ENCODE assay signal across 13 cellular contexts in genomic region chr9:70085241-70085640, GRCh38. TPM values are rescaled to one million over a fixed set of nuclear protein-coding genes. Genes with fewer than 3 reads are reported as not detected.
DNase-seq lines count a peak whose midpoint lies in the region; ATAC-seq and TF ChIP-seq lines count a peak whose summit lies in the region.
"Had no signal": no experiment of that assay in that cellular context is flagged by ENCODE, and none has a peak within 500 bp of the region (broad histone marks: within the 10 kb centered on the region; RNA-seq: fewer than 3 reads in every experiment).

No MANE protein-coding gene starts in this region.

- intact Hi-C loops in A673 (cut with micrococcal nuclease; ENCODE audit: unreplicated experiment) = no loop called here

- DNase-seq in A673 (ENCODE audit: low spot score) (peak; percentile 22), HT1080 (ENCODE audit: low read depth) (peak; percentile 20), WTC11 (ENCODE audit: low spot score) (no peak), iPS DF 6.9 (ENCODE audit: low read depth, low spot score) (peak; percentile 16), T-helper 17 cell (no peak)
- DNase-seq in activated CD4-positive, alpha-beta T cell treated with anti-CD3 and anti-CD28 coated beads, Interleukin-2, amount 50 U/mL, for 48 hours = no peak
- DNase-seq in CD8-positive, alpha-beta memory T cell = no peak
- DNase-seq: activated CD4-positive, alpha-beta T cell treated with anti-CD3 and anti-CD28 coated beads for 36 hours; gastrocnemius medialis; GOT3; Karpas-422 had no signal

- no peak overlapping the region for H3K4me3 Mint-ChIP-seq in WTC11
- H3K4me3 Mint-ChIP-seq in T-helper 17 cell = no peak overlapping the region
- no peak overlapping the region for H3K4me3 Mint-ChIP-seq in CD8-positive, alpha-beta memory T cell
- H3K4me3 Mint-ChIP-seq: activated CD4-positive, alpha-beta T cell treated with anti-CD3 and anti-CD28 coated beads for 36 hours had no signal

- H3K4me1 Mint-ChIP-seq in WTC11 (peaks cover 15% of the 10 kb centered on the region), T-helper 17 cell (peaks cover 9% of the 10 kb centered on the region)
- H3K4me1 Mint-ChIP-seq in CD8-positive, alpha-beta memory T cell = no peaks in the 10 kb centered on the region
- H3K4me1 Mint-ChIP-seq: activated CD4-positive, alpha-beta T cell treated with anti-CD3 and anti-CD28 coated beads for 36 hours had no signal

- H3K27me3 Mint-ChIP-seq in WTC11 (ENCODE audit: low read depth) = no peaks in the 10 kb centered on the region
- H3K27me3 Mint-ChIP-seq in T-helper 17 cell = peaks cover 35% of the 10 kb centered on the region
- H3K27me3 Mint-ChIP-seq in CD8-positive, alpha-beta memory T cell = peaks cover 4 to 23% of the 10 kb centered on the region in 2 donors

- H3K27me3 ChIP-seq in A673 (replicated peaks; ENCODE audit: insufficient read depth, low read depth, low read length, poor library complexity) (peaks cover 5% of the 10 kb centered on the region), iPS DF 6.9 (ENCODE audit: control insufficient read depth, insufficient read depth, low read length) (no peaks in the 10 kb centered on the region)
- H3K27me3 ChIP-seq in CD8-positive, alpha-beta memory T cell (ENCODE audit: insufficient read depth, low read length, poor library complexity, severe bottlenecking) = no peaks in the 10 kb centered on the region
- H3K27me3 ChIP-seq: gastrocnemius medialis had no signal

- H3K27ac ChIP-seq in A673 (ENCODE audit: low read depth, low read length, poor library complexity, severe bottlenecking) (no peak overlapping the region), iPS DF 6.9 (ENCODE audit: low read length) (no peak overlapping the region)
- H3K27ac ChIP-seq in CD8-positive, alpha-beta memory T cell (ENCODE audit: low read depth, low read length) = no peak overlapping the region
- H3K27ac ChIP-seq: gastrocnemius medialis, thoracic aorta had no signal

- POLR2A ChIA-PET in A673 (lab: Charles Lee; ENCODE audit: low non-redundant PET) (no interaction called here), WTC11 (lab: Charles Lee) (no interaction called here)
- POLR2A ChIA-PET in CD8-positive, alpha-beta memory T cell (lab: Charles Lee) = no interaction called here

- CTCF ChIA-PET in A673 (lab: Charles Lee) = interaction anchor here (1.4 kb wide), 1 partner anchor 28 kb away, joined by 4 read pairs; no protein-coding TSS in a partner anchor
- CTCF ChIA-PET in WTC11 (lab: Charles Lee) = interaction anchor here (1.1 to 2.6 kb wide), 3 partner anchors 26 to 40 kb away, joined by 3 to 16 read pairs (median 7); no protein-coding TSS in a partner anchor
- CTCF ChIA-PET in CD8-positive, alpha-beta memory T cell (lab: Charles Lee) = no interaction called here

- no TSS peak for BruUV-seq in A673 (replicated peaks; lab: Mats Ljungman, UMichigan)

- ATAC-seq in WTC11 = peak; percentile 41
- no peak for ATAC-seq in T-helper 17 cell
- ATAC-seq in HG03039 (IDR thresholded peaks at IDR 0.05; ENCODE audit: unreplicated experiment) = no peak
- ATAC-seq: activated CD4-positive, alpha-beta T cell treated with anti-CD3 and anti-CD28 coated beads for 36 hours; gastrocnemius medialis had no signal

- TF ChIP-seq CTCF in A673 (conservative IDR thresholded peaks at IDR 0.05; ENCODE audit: low read depth, low read length) (no peak), WTC11 (IDR thresholded peaks at IDR 0.05) (no peak)

- H3K36me3 Mint-ChIP-seq in WTC11 (no peaks in the 10 kb centered on the region), T-helper 17 cell (ENCODE audit: low read depth) (peaks cover 4% of the 10 kb centered on the region)
- H3K36me3 Mint-ChIP-seq in CD8-positive, alpha-beta memory T cell = no peaks in the 10 kb centered on the region

- H3K27ac Mint-ChIP-seq in WTC11 = no peak overlapping the region
- no peak overlapping the region for H3K27ac Mint-ChIP-seq in T-helper 17 cell
- H3K27ac Mint-ChIP-seq in CD8-positive, alpha-beta memory T cell = no peak overlapping the region
- H3K27ac Mint-ChIP-seq: activated CD4-positive, alpha-beta T cell treated with anti-CD3 and anti-CD28 coated beads for 36 hours had no signal

- H3K4me3 ChIP-seq in A673 (ENCODE audit: low read depth, low read length, poor library complexity, severe bottlenecking) = no peak overlapping the region
- H3K4me3 ChIP-seq in iPS DF 6.9 (ENCODE audit: low read length) = no peak overlapping the region
- no peak overlapping the region for H3K4me3 ChIP-seq in CD8-positive, alpha-beta memory T cell (ENCODE audit: low read length)
- H3K4me3 ChIP-seq: gastrocnemius medialis, thoracic aorta had no signal

- no peaks in the 10 kb centered on the region for H3K36me3 ChIP-seq in A673 (ENCODE audit: insufficient read depth, low read length, poor library complexity, severe bottlenecking)
- no peaks in the 10 kb centered on the region for H3K36me3 ChIP-seq in iPS DF 6.9 (ENCODE audit: control insufficient read depth, insufficient read depth, low read length)
- H3K36me3 ChIP-seq in CD8-positive, alpha-beta memory T cell (ENCODE audit: insufficient read depth, low read length) = no peaks in the 10 kb centered on the region
- H3K36me3 ChIP-seq: gastrocnemius medialis, thoracic aorta had no signal

- no CpG with 5 or more reads among the region's 4 CpGs for WGBS in iPS DF 6.9 (ENCODE audit: insufficient coverage, insufficient read length)

- H3K4me1 ChIP-seq in A673 (ENCODE audit: insufficient read depth, low read length, poor library complexity, severe bottlenecking) (no peaks in the 10 kb centered on the region), iPS DF 6.9 (ENCODE audit: control insufficient read depth, insufficient read depth, low read length) (no peaks in the 10 kb centered on the region)
- no peaks in the 10 kb centered on the region for H3K4me1 ChIP-seq in CD8-positive, alpha-beta memory T cell (ENCODE audit: insufficient read depth, low read length)

- no peaks in the 10 kb centered on the region for H3K9me3 ChIP-seq in A673 (ENCODE audit: low read depth, low read length, poor library complexity, severe bottlenecking)
- H3K9me3 ChIP-seq in iPS DF 6.9 (ENCODE audit: control insufficient read depth, insufficient read depth, low read length) = no peaks in the 10 kb centered on the region
- no peaks in the 10 kb centered on the region for H3K9me3 ChIP-seq in T-helper 17 cell (ENCODE audit: control insufficient read depth, low read length, poor library complexity, severe bottlenecking)
- H3K9me3 ChIP-seq in CD8-positive, alpha-beta memory T cell (ENCODE audit: low read length) = no peaks in the 10 kb centered on the region
- H3K9me3 ChIP-seq: gastrocnemius medialis, thoracic aorta had no signal

- no peaks in the 10 kb centered on the region for H3K9me3 Mint-ChIP-seq in WTC11
- H3K9me3 Mint-ChIP-seq in CD8-positive, alpha-beta memory T cell = no peaks in the 10 kb centered on the region

TF ChIP-seq in WTC11, 78 proteins besides CTCF, POLR2A, EP300 and RAD21 (continues in another document):
- TF ChIP-seq FOXP4 (CRISPR knock-in tag; IDR thresholded peaks at IDR 0.05) (no peak), GABPB1 (CRISPR knock-in tag; IDR thresholded peaks at IDR 0.05) (no peak), USF2 (CRISPR knock-in tag; IDR thresholded peaks at IDR 0.05) (no peak), E2F5 (CRISPR knock-in tag; IDR thresholded peaks at IDR 0.05) (no peak), FOXJ3 (CRISPR knock-in tag; IDR thresholded peaks at IDR 0.05; ENCODE audit: borderline replicate concordance) (no peak), USF1 (CRISPR knock-in tag; IDR thresholded peaks at IDR 0.05) (no peak)

RNA-seq across cellular contexts. Expression of gene MAMDC2, which starts 41.6 kb away (rescaled TPM):
- total RNA-seq in A673 (2021) (not detected in 2 replicates), WTC11 (2021) (6.0 to 6.3 TPM (median 6.3 TPM) in 3 replicates), T-helper 17 cell (under 1 TPM in 1 of 2 donors, not detected in 1; 0.07 TPM)
- total RNA-seq in HT1080 (2014; rRNA removed; shearing (Covaris generic)) = 0.17 and 0.37 TPM in 2 replicates
- polyA plus RNA-seq in HT1080 (2015; cell fraction: cytosol; rRNA removed) = 0.37 and 0.43 TPM in 2 replicates
- polyA plus RNA-seq in HT1080 (2015; cell fraction: nucleus; rRNA removed) = 0.31 and 0.48 TPM in 2 replicates
- total RNA-seq in CD8-positive, alpha-beta memory T cell = not detected
- 0.10 TPM for polyA plus RNA-seq in CD8-positive, alpha-beta memory T cell
- total RNA-seq: activated CD4-positive, alpha-beta T cell treated with anti-CD3 and anti-CD28 coated beads for 36 hours had no signal

Comparison
In these comparisons a context has a peak if more than half of its experiments do, and no peak if none do; other contexts are left out.
1. DNase-seq: peak in A673 (single experiment), HT1080 (single experiment) and iPS DF 6.9 (single experiment); none in WTC11 (single experiment), activated CD4-positive, alpha-beta T cell treated with anti-CD3 and anti-CD28 coated beads, Interleukin-2, amount 50 U/mL, for 48 hours (0 of 2), T-helper 17 cell (0 of 3) and CD8-positive, alpha-beta memory T cell (0 of 5).